Comparison of ENCODE assay signal across 21 cellular contexts in the genomic region with DNA sequence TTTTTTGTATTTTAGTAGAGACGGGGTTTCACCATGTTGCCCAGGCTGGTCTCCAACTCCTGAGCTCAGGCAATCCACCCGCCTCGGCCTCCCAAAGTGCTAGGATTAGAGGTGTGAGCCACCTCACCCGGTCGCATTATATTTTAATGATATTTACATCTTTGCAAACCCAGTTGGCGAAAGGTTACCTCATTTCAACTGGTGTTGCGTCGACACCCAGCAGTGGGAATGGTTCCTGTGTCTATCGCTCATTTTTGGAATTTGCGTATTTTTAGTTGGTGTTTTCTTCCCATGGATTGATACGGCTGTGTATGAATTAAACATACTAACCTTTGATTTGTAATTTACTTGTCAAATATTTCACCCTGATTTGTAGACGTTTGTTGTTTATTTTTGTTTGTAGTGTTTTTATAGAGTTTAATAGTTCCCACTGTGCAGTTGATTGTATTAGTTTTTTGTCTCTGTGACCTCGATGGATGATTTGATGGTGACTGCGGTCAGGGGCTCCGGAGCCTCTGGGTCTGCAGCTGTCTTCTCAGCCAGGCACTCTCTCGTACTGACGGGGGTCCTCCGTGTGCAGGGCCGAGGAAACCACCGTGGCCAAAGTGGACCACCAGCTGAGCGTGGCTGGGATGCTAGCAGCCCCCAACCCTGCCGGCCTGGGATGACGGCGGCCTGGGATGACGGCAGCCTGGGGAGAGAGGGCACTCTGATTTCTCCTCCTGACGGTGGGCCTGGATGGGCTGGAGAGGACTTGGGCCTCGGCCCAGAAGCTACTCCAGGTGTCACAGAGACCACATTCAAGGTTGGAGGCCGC. TPM values are rescaled to one million over a fixed set of nuclear protein-coding genes. Genes with fewer than 3 reads are reported as not detected.
DNase-seq lines count a peak whose midpoint lies in the region; ATAC-seq and TF ChIP-seq lines count a peak whose summit lies in the region.
"Had no signal": no experiment of that assay in that cellular context is flagged by ENCODE, and none has a peak within 500 bp of the region (broad histone marks: within the 10 kb centered on the region; RNA-seq: fewer than 3 reads in every experiment).

No MANE protein-coding gene starts in this region.

- no peak for ATAC-seq in T-cell (replicated peaks in 1 of 4)
- no peak for ATAC-seq in stimulated activated naive B cell treated with anti-CD40 and anti-IgM and Interleukin-4, amounts not matched to agents 10 μg/mL and 1 μg/mL and 100 μg/mL, for 72 hours (replicated peaks)
- ATAC-seq: foreskin keratinocyte, GM23338 had no signal

- peaks cover 6% of the 10 kb centered on the region for H3K36me3 ChIP-seq in CD8-positive, alpha-beta memory T cell (ENCODE audit: insufficient read depth, low read length)
- H3K36me3 ChIP-seq: SJSA1, stomach had no signal

- CTCF ChIA-PET in CD8-positive, alpha-beta memory T cell (lab: Charles Lee) = interaction anchor here (8.2 kb wide), 1 partner anchor 13 kb away, joined by 127 read pairs; no protein-coding TSS in a partner anchor
- CTCF ChIA-PET in T-cell (lab: Charles Lee) = no interaction called here

- no peaks in the 10 kb centered on the region for H3K27me3 ChIP-seq in CD8-positive, alpha-beta memory T cell (ENCODE audit: insufficient read depth, low read length, poor library complexity, severe bottlenecking)
- H3K27me3 ChIP-seq: hepatocyte had no signal

- no peak for DNase-seq in CD8-positive, alpha-beta memory T cell
- DNase-seq in T-cell (no peak), immature natural killer cell (no peak), GM20000 (ENCODE audit: low spot score) (no peak)
- no peak for DNase-seq in stimulated activated naive B cell treated with anti-CD40 and anti-IgM and Interleukin-4, amounts not matched to agents 10 μg/mL and 1 μg/mL and 100 μg/mL, for 72 hours
- DNase-seq: activated effector memory CD4-positive, alpha-beta T cell treated with Interleukin-2 at 50 U/mL for 16 hours; erythroblast; foreskin keratinocyte; NCI-H1092 treated with DMSO at 0.1 percent for 48 hours; NCI-H2029 treated with DMSO at 0.1 percent for 48 hours; NCI-H446 treated with DMSO at 0.1 percent for 48 hours; NK-92 treated with Interleukin-12 subunit alpha and Interleukin-12 subunit beta, amount 100 ng/mL, for 24 hours; small intestine; stomach had no signal

- H3K9me3 ChIP-seq in CD8-positive, alpha-beta memory T cell (ENCODE audit: low read length) = no peaks in the 10 kb centered on the region
- H3K9me3 ChIP-seq: stomach had no signal

- H3K27ac Mint-ChIP-seq in CD8-positive, alpha-beta memory T cell = peak overlapping the region in 4 of 8 donors; percentile 17 to 58 (median 40)
- peak overlapping the region; percentile 17 to 91 for H3K27ac Mint-ChIP-seq in T-cell
- H3K27ac Mint-ChIP-seq in immature natural killer cell = peak overlapping the region in 5 of 6 donors; percentile 59 to 86 (median 83)
- H3K27ac Mint-ChIP-seq in stimulated activated naive B cell treated with anti-CD40 and anti-IgM and Interleukin-4, amounts not matched to agents 10 μg/mL and 1 μg/mL and 100 μg/mL, for 72 hours = no peak overlapping the region
- H3K27ac Mint-ChIP-seq: GM23338, type B pancreatic cell had no signal

- peaks cover 0 to 22% (median 0%) of the 10 kb centered on the region in 3 donors for H3K36me3 Mint-ChIP-seq in CD8-positive, alpha-beta memory T cell
- H3K36me3 Mint-ChIP-seq in T-cell (peaks cover 4% of the 10 kb centered on the region), immature natural killer cell (peaks cover 0 to 11% (median 3%) of the 10 kb centered on the region in 3 donors)
- no peaks in the 10 kb centered on the region for H3K36me3 Mint-ChIP-seq in stimulated activated naive B cell treated with anti-CD40 and anti-IgM and Interleukin-4, amounts not matched to agents 10 μg/mL and 1 μg/mL and 100 μg/mL, for 72 hours
- H3K36me3 Mint-ChIP-seq: type B pancreatic cell had no signal

- H3K4me1 ChIP-seq in CD8-positive, alpha-beta memory T cell (ENCODE audit: insufficient read depth, low read length) = peaks cover 9% of the 10 kb centered on the region
- H3K4me1 ChIP-seq: foreskin keratinocyte had no signal

- POLR2A ChIA-PET in CD8-positive, alpha-beta memory T cell (lab: Charles Lee) = interaction anchor here (1.4 kb wide), 1 partner anchor 15 kb away, joined by 4 read pairs; no protein-coding TSS in a partner anchor
- POLR2A ChIA-PET in T-cell (lab: Charles Lee) = interaction anchor here in 1 of 2 donors (0.6 kb wide), 1 partner anchor 67 kb away, joined by 3 read pairs; no protein-coding TSS in a partner anchor

- H3K4me3 ChIP-seq in CD8-positive, alpha-beta memory T cell (ENCODE audit: low read length) = no peak overlapping the region
- H3K4me3 ChIP-seq: GM23338, hepatocyte, SJSA1, stomach had no signal

- H3K4me3 Mint-ChIP-seq in CD8-positive, alpha-beta memory T cell = peak overlapping the region in 5 of 7 donors; percentile 32 to 69 (median 50)
- H3K4me3 Mint-ChIP-seq in T-cell (no peak overlapping the region), immature natural killer cell (peak overlapping the region in 4 of 5 donors; percentile 12 to 53 (median 39))
- H3K4me3 Mint-ChIP-seq in stimulated activated naive B cell treated with anti-CD40 and anti-IgM and Interleukin-4, amounts not matched to agents 10 μg/mL and 1 μg/mL and 100 μg/mL, for 72 hours = peak overlapping the region in 1 of 2 donors; percentile 6
- H3K4me3 Mint-ChIP-seq: GM23338, type B pancreatic cell had no signal

- H3K9me3 Mint-ChIP-seq in CD8-positive, alpha-beta memory T cell = no peaks in the 10 kb centered on the region
- H3K9me3 Mint-ChIP-seq in T-cell (no peaks in the 10 kb centered on the region), immature natural killer cell (no peaks in the 10 kb centered on the region)
- H3K9me3 Mint-ChIP-seq in stimulated activated naive B cell treated with anti-CD40 and anti-IgM and Interleukin-4, amounts not matched to agents 10 μg/mL and 1 μg/mL and 100 μg/mL, for 72 hours = no peaks in the 10 kb centered on the region
- H3K9me3 Mint-ChIP-seq: GM23338, type B pancreatic cell had no signal

- peaks cover 8 to 26% (median 14%) of the 10 kb centered on the region in 3 donors for H3K4me1 Mint-ChIP-seq in CD8-positive, alpha-beta memory T cell
- H3K4me1 Mint-ChIP-seq in T-cell (peaks cover 19 to 27% (median 19%) of the 10 kb centered on the region in 3 donors), immature natural killer cell (peaks cover 20 to 28% of the 10 kb centered on the region in 2 donors)
- peaks cover 14 to 26% of the 10 kb centered on the region in 2 donors for H3K4me1 Mint-ChIP-seq in stimulated activated naive B cell treated with anti-CD40 and anti-IgM and Interleukin-4, amounts not matched to agents 10 μg/mL and 1 μg/mL and 100 μg/mL, for 72 hours

- no peak overlapping the region for H3K27ac ChIP-seq in CD8-positive, alpha-beta memory T cell (ENCODE audit: low read depth, low read length)
- H3K27ac ChIP-seq: foreskin keratinocyte, hepatocyte, SJSA1, stomach had no signal

- no peak for TF ChIP-seq CTCF in GM20000 (IDR thresholded peaks at IDR 0.05; ENCODE audit: extremely low read depth, missing control alignments)

- peaks cover 0 to 2% of the 10 kb centered on the region in 2 donors for H3K27me3 Mint-ChIP-seq in CD8-positive, alpha-beta memory T cell
- no peaks in the 10 kb centered on the region for H3K27me3 Mint-ChIP-seq in T-cell
- H3K27me3 Mint-ChIP-seq in immature natural killer cell (ENCODE audit: low read depth in 3 of 3) = peaks cover 6 to 23% (median 8%) of the 10 kb centered on the region in 3 donors
- peaks cover 36 to 46% of the 10 kb centered on the region in 2 donors for H3K27me3 Mint-ChIP-seq in stimulated activated naive B cell treated with anti-CD40 and anti-IgM and Interleukin-4, amounts not matched to agents 10 μg/mL and 1 μg/mL and 100 μg/mL, for 72 hours

RNA-seq across cellular contexts. Expression of a gene that starts 4.0 kb away (rescaled TPM):
- 100 to 1,000 TPM; 186 to 190 TPM for total RNA-seq in CD8-positive, alpha-beta memory T cell
- polyA plus RNA-seq in CD8-positive, alpha-beta memory T cell = 193 TPM
- 100 to 1,000 TPM; 104 to 265 (median 135) TPM for total RNA-seq in T-cell
- polyA plus RNA-seq in immature natural killer cell = 100 to 1,000 TPM; 278 to 589 (median 370) TPM
- total RNA-seq: cerebellum, foreskin keratinocyte, SJSA1 had no signal
- polyA plus RNA-seq: foreskin keratinocyte had no signal

RNA-seq across cellular contexts. Expression of a gene that starts 20.2 kb away (rescaled TPM):
- 1 to 10 TPM in 1 of 2 experiments, under 1 TPM in 1; 0.49 to 1.1 TPM for total RNA-seq in CD8-positive, alpha-beta memory T cell
- 1.9 TPM for polyA plus RNA-seq in CD8-positive, alpha-beta memory T cell
- total RNA-seq in T-cell = 1 to 10 TPM; 1.3 to 5.1 (median 4.4) TPM
- polyA plus RNA-seq in immature natural killer cell = 1 to 10 TPM in 2 of 3 donors, not detected in 1; 2.7 to 3.6 TPM

RNA-seq across cellular contexts. Expression of a gene that starts 39.9 kb away (rescaled TPM):
- total RNA-seq in CD8-positive, alpha-beta memory T cell = 100 to 1,000 TPM; 129 to 141 TPM
- polyA plus RNA-seq in CD8-positive, alpha-beta memory T cell = 74.6 TPM
- 100 to 1,000 TPM; 177 to 273 (median 194) TPM for total RNA-seq in T-cell
- 100 to 1,000 TPM in 1 of 3 donors, 10 to 100 TPM in 2; 48.9 to 130 (median 55.9) TPM for polyA plus RNA-seq in immature natural killer cell

RNA-seq across cellular contexts. Expression of a gene that starts 45.6 kb away (rescaled TPM):
- total RNA-seq in CD8-positive, alpha-beta memory T cell = not detected
- polyA plus RNA-seq in CD8-positive, alpha-beta memory T cell = not detected
- total RNA-seq in T-cell = not detected
- polyA plus RNA-seq in immature natural killer cell = not detected
- total RNA-seq: activated CD8-positive, alpha-beta memory T cell treated with anti-CD3 and anti-CD28 coated beads for 36 hours; cerebellum; hepatocyte; stomach had no signal
- polyA plus RNA-seq: hepatocyte, liver, stomach had no signal

RNA-seq across cellular contexts. Expression of a gene that starts 58.2 kb away (rescaled TPM):
- total RNA-seq in CD8-positive, alpha-beta memory T cell = not detected
- polyA plus RNA-seq in CD8-positive, alpha-beta memory T cell = not detected
- not detected for total RNA-seq in T-cell
- not detected for polyA plus RNA-seq in immature natural killer cell
- total RNA-seq: activated CD8-positive, alpha-beta memory T cell treated with anti-CD3 and anti-CD28 coated beads for 36 hours; cerebellum; foreskin keratinocyte; liver; stomach had no signal
- polyA plus RNA-seq: foreskin keratinocyte, GM23338, hepatocyte, liver, small intestine, stomach had no signal

Comparison
In these comparisons a context has a peak if more than half of its experiments do, and no peak if none do; other contexts are left out.
1. H3K4me3 Mint-ChIP-seq: peak in CD8-positive, alpha-beta memory T cell (5 of 7) and immature natural killer cell (4 of 5); none in T-cell (0 of 3).